13 cellular contexts compared by ENCODE assay signal in the genomic region with DNA sequence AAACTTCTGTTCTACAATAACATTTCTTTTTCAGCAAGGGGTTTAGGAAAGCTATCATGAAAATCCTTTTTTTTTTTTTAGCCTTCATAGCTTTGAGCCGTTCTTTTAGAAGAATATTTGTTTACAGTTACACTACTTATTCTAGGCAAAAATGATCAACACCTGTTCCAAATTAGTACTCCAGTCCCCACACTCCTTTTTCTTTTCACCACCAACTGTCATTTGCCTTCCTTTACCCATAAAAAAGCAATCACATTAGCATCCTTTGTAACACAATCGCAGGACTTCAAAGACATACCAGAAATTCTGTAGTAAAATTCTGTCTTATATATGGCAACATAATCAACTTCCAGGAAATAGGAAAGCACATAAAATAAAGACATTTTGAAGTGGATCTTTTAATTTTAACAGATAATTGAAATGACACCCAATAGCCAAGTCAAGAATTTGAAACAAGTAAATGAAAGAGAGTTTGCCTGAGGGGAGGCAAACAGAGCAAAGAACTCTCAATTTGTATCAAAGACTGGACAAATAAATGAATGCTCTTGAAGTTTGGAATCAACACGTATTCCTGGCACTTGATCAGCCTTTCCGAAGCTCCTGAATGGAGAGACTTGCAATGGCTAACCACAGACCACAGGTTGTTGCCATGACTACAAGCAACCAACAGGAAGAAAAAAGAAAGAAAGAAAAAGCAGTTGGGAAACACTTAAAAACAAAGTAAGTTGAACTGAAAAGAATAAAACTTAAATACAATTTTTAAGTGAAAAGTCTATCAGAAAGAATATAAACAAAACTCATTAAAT.
DNase-seq lines count a peak whose midpoint lies in the region; ATAC-seq and TF ChIP-seq lines count a peak whose summit lies in the region.
"Had no signal": no experiment of that assay in that cellular context is flagged by ENCODE, and none has a peak within 500 bp of the region (broad histone marks: within the 10 kb centered on the region; RNA-seq: fewer than 3 reads in every experiment).

No MANE protein-coding gene starts in this region.

- H3K4me2 ChIP-seq in PC-3 (ENCODE audit: low read length) (no peak overlapping the region), trophoblast cell (ENCODE audit: low read length) (no peak overlapping the region)

- H3K9me3 Mint-ChIP-seq in activated CD8-positive, alpha-beta T cell treated with anti-CD3 and anti-CD28 coated beads for 36 hours: peaks cover 1% of the 10 kb centered on the region
- peaks cover 6% of the 10 kb centered on the region for H3K9me3 Mint-ChIP-seq in activated CD8-positive, alpha-beta T cell treated with anti-CD3 and anti-CD28 coated beads, Interleukin-2, amount 10 ng/mL, durations not matched to agents 7 days and 5 days (ENCODE audit: insufficient read depth)
- peaks cover 7% of the 10 kb centered on the region for H3K9me3 Mint-ChIP-seq in activated T-cell treated with anti-CD3 and anti-CD28 coated beads, Interleukin-2, amount 50 U/mL, for 24 hours
- H3K9me3 Mint-ChIP-seq: activated CD4-positive, alpha-beta T cell treated with anti-CD3 and anti-CD28 coated beads, Interleukin-2, amount 10 ng/mL, durations not matched to agents 24 days and 14 days; dendritic cell treated with granulocyte-macrophage colony-stimulating factor and Interleukin-4, amounts not matched to agents 40 ng/mL and 50 ng/mL, for 4 days; natural killer cell treated with Interleukin-12 subunit alpha and Interleukin-12 subunit beta and Interleukin-15 and Interleukin-18, amount 100 ng/mL, for 72 hours had no signal

- no peak overlapping the region for H2BK5ac ChIP-seq in trophoblast cell (ENCODE audit: low read depth, low read length, poor library complexity)

- no peaks in the 10 kb centered on the region for H3K27me3 ChIP-seq in PC-3 (ENCODE audit: low read length)
- no peaks in the 10 kb centered on the region for H3K27me3 ChIP-seq in trophoblast cell (ENCODE audit: insufficient read depth, low read length)

- no peaks in the 10 kb centered on the region for H3K79me1 ChIP-seq in trophoblast cell (ENCODE audit: low read length)

- H3K4me3 Mint-ChIP-seq in activated CD8-positive, alpha-beta T cell treated with anti-CD3 and anti-CD28 coated beads for 36 hours: no peak overlapping the region
- no peak overlapping the region for H3K4me3 Mint-ChIP-seq in activated CD8-positive, alpha-beta T cell treated with anti-CD3 and anti-CD28 coated beads, Interleukin-2, amount 10 ng/mL, durations not matched to agents 7 days and 5 days
- no peak overlapping the region for H3K4me3 Mint-ChIP-seq in activated T-cell treated with anti-CD3 and anti-CD28 coated beads, Interleukin-2, amount 50 U/mL, for 24 hours
- H3K4me3 Mint-ChIP-seq: activated CD4-positive, alpha-beta T cell treated with anti-CD3 and anti-CD28 coated beads, Interleukin-2, amount 10 ng/mL, durations not matched to agents 24 days and 14 days; CD14-positive monocyte; dendritic cell treated with granulocyte-macrophage colony-stimulating factor and Interleukin-4, amounts not matched to agents 40 ng/mL and 50 ng/mL, for 4 days; natural killer cell treated with Interleukin-12 subunit alpha and Interleukin-12 subunit beta and Interleukin-15 and Interleukin-18, amount 100 ng/mL, for 72 hours had no signal

- no peak overlapping the region for H2AK5ac ChIP-seq in trophoblast cell (ENCODE audit: low read length)

- no peak overlapping the region for H3K18ac ChIP-seq in trophoblast cell (ENCODE audit: low read length)

- H4K8ac ChIP-seq in trophoblast cell (ENCODE audit: low read depth, low read length): no peak overlapping the region

- no peak overlapping the region for H3K9ac ChIP-seq in PC-3 (ENCODE audit: low read length)
- no peak overlapping the region for H3K9ac ChIP-seq in trophoblast cell (ENCODE audit: low read length)

- TF ChIP-seq CTCF in activated CD8-positive, alpha-beta T cell treated with anti-CD3 and anti-CD28 coated beads for 36 hours (IDR thresholded peaks at IDR 0.05): no peak
- TF ChIP-seq CTCF in PC-3 (conservative IDR thresholded peaks at IDR 0.05; ENCODE audit: low read depth, low read length): no peak
- TF ChIP-seq CTCF in foreskin fibroblast (IDR thresholded peaks at IDR 0.05; ENCODE audit: low read depth, low read length): no peak

- no CpG with 5 or more reads among the region's 4 CpGs for WGBS in trophoblast cell (ENCODE audit: extremely low coverage, insufficient coverage, insufficient read length)

- H3K36me3 Mint-ChIP-seq in activated CD8-positive, alpha-beta T cell treated with anti-CD3 and anti-CD28 coated beads for 36 hours (ENCODE audit: low read depth): no peaks in the 10 kb centered on the region
- no peaks in the 10 kb centered on the region for H3K36me3 Mint-ChIP-seq in activated CD8-positive, alpha-beta T cell treated with anti-CD3 and anti-CD28 coated beads, Interleukin-2, amount 10 ng/mL, durations not matched to agents 7 days and 5 days (ENCODE audit: low read depth)
- no peaks in the 10 kb centered on the region for H3K36me3 Mint-ChIP-seq in activated T-cell treated with anti-CD3 and anti-CD28 coated beads, Interleukin-2, amount 50 U/mL, for 24 hours (ENCODE audit: low read depth)
- H3K36me3 Mint-ChIP-seq: CD14-positive monocyte; natural killer cell treated with Interleukin-12 subunit alpha and Interleukin-12 subunit beta and Interleukin-15 and Interleukin-18, amount 100 ng/mL, for 72 hours had no signal

- CTCF ChIA-PET in activated CD8-positive, alpha-beta T cell treated with anti-CD3 and anti-CD28 coated beads for 36 hours (lab: Charles Lee): interaction anchor here (0.6 kb wide), 1 partner anchor 253 kb away, joined by 4 read pairs; no protein-coding TSS in a partner anchor
- CTCF ChIA-PET in activated CD8-positive, alpha-beta T cell treated with anti-CD3 and anti-CD28 coated beads, Interleukin-2, amount 10 ng/mL, durations not matched to agents 7 days and 5 days (lab: Charles Lee): no interaction called here
- CTCF ChIA-PET in PC-3 (lab: Charles Lee): no interaction called here

- H2BK12ac ChIP-seq in trophoblast cell (ENCODE audit: low read length): no peak overlapping the region

- no peak overlapping the region for H4K12ac ChIP-seq in trophoblast cell (ENCODE audit: low read depth, low read length)

- no peak overlapping the region for H3K23ac ChIP-seq in trophoblast cell (ENCODE audit: low read length)

- H3F3A ChIP-seq in PC-3 (ENCODE audit: low read length, unreplicated experiment): no peaks in the 10 kb centered on the region

- ATAC-seq in activated CD8-positive, alpha-beta T cell treated with anti-CD3 and anti-CD28 coated beads for 36 hours: no peak
- ATAC-seq in activated CD8-positive, alpha-beta T cell treated with anti-CD3 and anti-CD28 coated beads, Interleukin-2, amount 10 ng/mL, durations not matched to agents 7 days and 5 days: no peak
- no peak for ATAC-seq in PC-3
- ATAC-seq: natural killer cell treated with Interleukin-12 subunit alpha and Interleukin-12 subunit beta and Interleukin-15 and Interleukin-18, amount 100 ng/mL, for 72 hours had no signal

- no peak overlapping the region for H4K91ac ChIP-seq in trophoblast cell (ENCODE audit: low read depth, low read length)

- H2BK120ac ChIP-seq in trophoblast cell (ENCODE audit: insufficient read depth, low read length, poor library complexity): no peak overlapping the region

- no peak overlapping the region for H3K14ac ChIP-seq in trophoblast cell (ENCODE audit: low read length)

- H3K36me3 ChIP-seq in PC-3 (ENCODE audit: low read depth, low read length) (no peaks in the 10 kb centered on the region), trophoblast cell (ENCODE audit: control insufficient read depth in 1 of 2, insufficient read depth in 2 of 2, low read length in 2 of 2) (no peaks in the 10 kb centered on the region)

- intact Hi-C loops in activated CD8-positive, alpha-beta T cell treated with anti-CD3 and anti-CD28 coated beads for 36 hours (cut with micrococcal nuclease): no loop called here
- intact Hi-C loops in PC-3 (cut with micrococcal nuclease): no loop called here

- H3K27ac ChIP-seq in PC-3 (ENCODE audit: low read length) (no peak overlapping the region), trophoblast cell (ENCODE audit: low read depth, low read length) (no peak overlapping the region)

- no peak overlapping the region for H2AFZ ChIP-seq in PC-3 (ENCODE audit: low read length)
- H2AFZ ChIP-seq in trophoblast cell (ENCODE audit: insufficient read depth, low read length, poor library complexity): no peak overlapping the region

- no peak overlapping the region for H3K4me3 ChIP-seq in PC-3 (ENCODE audit: low read length)
- no peak overlapping the region for H3K4me3 ChIP-seq in foreskin fibroblast (ENCODE audit: low read depth in 1 of 2, low read length in 2 of 2)
- H3K4me3 ChIP-seq in trophoblast cell (ENCODE audit: low read depth, low read length): no peak overlapping the region

- H3K4me1 Mint-ChIP-seq in activated CD8-positive, alpha-beta T cell treated with anti-CD3 and anti-CD28 coated beads for 36 hours (ENCODE audit: low read depth): no peaks in the 10 kb centered on the region
- H3K4me1 Mint-ChIP-seq in activated CD8-positive, alpha-beta T cell treated with anti-CD3 and anti-CD28 coated beads, Interleukin-2, amount 10 ng/mL, durations not matched to agents 7 days and 5 days (ENCODE audit: low read depth): no peaks in the 10 kb centered on the region
- H3K4me1 Mint-ChIP-seq in activated T-cell treated with anti-CD3 and anti-CD28 coated beads, Interleukin-2, amount 50 U/mL, for 24 hours (ENCODE audit: low read depth): peaks cover 2% of the 10 kb centered on the region
- H3K4me1 Mint-ChIP-seq: activated CD4-positive, alpha-beta T cell treated with anti-CD3 and anti-CD28 coated beads, Interleukin-2, amount 10 ng/mL, durations not matched to agents 24 days and 14 days; CD14-positive monocyte had no signal

- H3K79me2 ChIP-seq in PC-3 (ENCODE audit: low read length) (no peaks in the 10 kb centered on the region), trophoblast cell (ENCODE audit: control insufficient read depth, insufficient read depth, low read length, poor library complexity) (no peaks in the 10 kb centered on the region)

- no peaks in the 10 kb centered on the region for H3K27me3 Mint-ChIP-seq in activated CD8-positive, alpha-beta T cell treated with anti-CD3 and anti-CD28 coated beads for 36 hours
- H3K27me3 Mint-ChIP-seq in activated CD8-positive, alpha-beta T cell treated with anti-CD3 and anti-CD28 coated beads, Interleukin-2, amount 10 ng/mL, durations not matched to agents 7 days and 5 days (ENCODE audit: low read depth): no peaks in the 10 kb centered on the region
- H3K27me3 Mint-ChIP-seq in activated T-cell treated with anti-CD3 and anti-CD28 coated beads, Interleukin-2, amount 50 U/mL, for 24 hours: no peaks in the 10 kb centered on the region
- H3K27me3 Mint-ChIP-seq: activated CD4-positive, alpha-beta T cell treated with anti-CD3 and anti-CD28 coated beads, Interleukin-2, amount 10 ng/mL, durations not matched to agents 24 days and 14 days; dendritic cell treated with granulocyte-macrophage colony-stimulating factor and Interleukin-4, amounts not matched to agents 40 ng/mL and 50 ng/mL, for 4 days; natural killer cell treated with Interleukin-12 subunit alpha and Interleukin-12 subunit beta and Interleukin-15 and Interleukin-18, amount 100 ng/mL, for 72 hours had no signal

- DNase-seq in activated CD8-positive, alpha-beta T cell treated with anti-CD3 and anti-CD28 coated beads for 36 hours: peak; percentile 2
- no peak for DNase-seq in activated CD8-positive, alpha-beta T cell treated with anti-CD3 and anti-CD28 coated beads, Interleukin-2, amount 10 ng/mL, durations not matched to agents 7 days and 5 days
- peak; percentile 21 for DNase-seq in PC-3
- DNase-seq in foreskin fibroblast: peak; percentile 50 to 61
- no peak for DNase-seq in NCI-H146 (lab: John Stamatoyannopoulos, UW)
- no peak for DNase-seq in trophoblast cell
- DNase-seq in activated T-cell treated with anti-CD3 and anti-CD28 coated beads, Interleukin-2, amount 50 U/mL, for 24 hours: no peak
- DNase-seq in amniotic stem cell (lab: John Stamatoyannopoulos, UW): no peak
- DNase-seq: activated CD4-positive, alpha-beta T cell treated with anti-CD3 and anti-CD28 coated beads, Interleukin-2, amount 10 ng/mL, durations not matched to agents 24 days and 14 days; Karpas-422 had no signal

- POLR2A ChIA-PET in activated CD8-positive, alpha-beta T cell treated with anti-CD3 and anti-CD28 coated beads for 36 hours (lab: Charles Lee): no interaction called here
- POLR2A ChIA-PET in activated CD8-positive, alpha-beta T cell treated with anti-CD3 and anti-CD28 coated beads, Interleukin-2, amount 10 ng/mL, durations not matched to agents 7 days and 5 days (lab: Charles Lee): no interaction called here
- POLR2A ChIA-PET in PC-3 (lab: Charles Lee; ENCODE audit: unreplicated experiment): no interaction called here

- no TSS peak for BruUV-seq in PC-3 (replicated peaks; lab: Mats Ljungman, UMichigan)

- no peak overlapping the region for H3K4ac ChIP-seq in trophoblast cell (ENCODE audit: low read depth, low read length)

- no peak overlapping the region for H3K27ac Mint-ChIP-seq in activated CD8-positive, alpha-beta T cell treated with anti-CD3 and anti-CD28 coated beads for 36 hours
- H3K27ac Mint-ChIP-seq in activated CD8-positive, alpha-beta T cell treated with anti-CD3 and anti-CD28 coated beads, Interleukin-2, amount 10 ng/mL, durations not matched to agents 7 days and 5 days: no peak overlapping the region
- H3K27ac Mint-ChIP-seq in activated T-cell treated with anti-CD3 and anti-CD28 coated beads, Interleukin-2, amount 50 U/mL, for 24 hours: no peak overlapping the region
- H3K27ac Mint-ChIP-seq: activated CD4-positive, alpha-beta T cell treated with anti-CD3 and anti-CD28 coated beads, Interleukin-2, amount 10 ng/mL, durations not matched to agents 24 days and 14 days; dendritic cell treated with granulocyte-macrophage colony-stimulating factor and Interleukin-4, amounts not matched to agents 40 ng/mL and 50 ng/mL, for 4 days; natural killer cell treated with Interleukin-12 subunit alpha and Interleukin-12 subunit beta and Interleukin-15 and Interleukin-18, amount 100 ng/mL, for 72 hours had no signal

- no peaks in the 10 kb centered on the region for H3K9me3 ChIP-seq in PC-3 (ENCODE audit: low read length)
- H3K9me3 ChIP-seq in trophoblast cell (ENCODE audit: insufficient read depth, low read depth, low read length): no peaks in the 10 kb centered on the region

- no peaks in the 10 kb centered on the region for H4K20me1 ChIP-seq in PC-3 (ENCODE audit: low read length)

- no peaks in the 10 kb centered on the region for H3K9me2 ChIP-seq in PC-3 (replicated peaks; ENCODE audit: low read length)

- H3K4me1 ChIP-seq in PC-3 (ENCODE audit: insufficient read depth, low read length) (no peaks in the 10 kb centered on the region), trophoblast cell (ENCODE audit: control insufficient read depth in 1 of 2, insufficient read depth in 2 of 2, low read length in 2 of 2) (no peaks in the 10 kb centered on the region)

Comparison
In these comparisons a context has a peak if more than half of its experiments do, and no peak if none do; other contexts are left out.
1. DNase-seq: peak in activated CD8-positive, alpha-beta T cell treated with anti-CD3 and anti-CD28 coated beads for 36 hours (single experiment), PC-3 (single experiment) and foreskin fibroblast (2 of 2); none in activated CD8-positive, alpha-beta T cell treated with anti-CD3 and anti-CD28 coated beads, Interleukin-2, amount 10 ng/mL, durations not matched to agents 7 days and 5 days (single experiment), NCI-H146 (single experiment), trophoblast cell (0 of 2), activated T-cell treated with anti-CD3 and anti-CD28 coated beads, Interleukin-2, amount 50 U/mL, for 24 hours (single experiment) and amniotic stem cell (single experiment).